Comparison of ENCODE assay signal across 32 cellular contexts in the genomic region with DNA sequence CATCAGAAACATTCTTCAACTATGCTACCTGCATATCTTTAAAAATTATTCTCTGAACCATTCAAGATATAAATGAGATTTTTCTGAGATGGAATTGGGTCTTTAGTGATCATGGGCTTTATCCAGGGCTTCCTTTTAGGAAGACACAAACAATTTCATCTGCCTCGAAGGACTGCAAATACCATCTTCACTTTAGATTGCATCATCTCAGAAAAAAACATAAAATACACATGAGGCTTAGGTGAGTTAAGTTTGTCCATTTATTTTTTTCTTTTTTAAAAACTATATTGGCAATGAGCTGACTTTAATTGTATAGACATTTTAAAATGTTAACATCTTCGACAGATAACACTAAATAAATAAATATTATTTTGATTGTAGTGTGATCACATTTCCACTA. TPM values are rescaled to one million over a fixed set of nuclear protein-coding genes. Genes with fewer than 3 reads are reported as not detected.
"Had no signal": no experiment of that assay in that cellular context is flagged by ENCODE, and none has a peak within 500 bp of the region (broad histone marks: within the 10 kb centered on the region; RNA-seq: fewer than 3 reads in every experiment).

No MANE protein-coding gene starts in this region.

- H3K27ac ChIP-seq: brain microvascular endothelial cell, esophagus muscularis mucosa, foreskin keratinocyte, gastroesophageal sphincter, WERI-Rb-1 had no signal

- H3K4me3 Mint-ChIP-seq: activated B cell treated with CpG ODN at 0.5 μM for 24 hours; activated CD8-positive, alpha-beta T cell treated with anti-CD3 and anti-CD28 coated beads for 36 hours; activated naive CD8-positive, alpha-beta T cell; activated T-cell treated with anti-CD3 and anti-CD28 coated beads, Interleukin-2, amount 50 U/mL, for 4 hours; activated T-helper 17 cell treated with anti-CD3 and anti-CD28 coated beads, Interleukin-2, amount 50 U/mL, for 72 hours; effector memory CD8-positive, alpha-beta T cell; T-helper 17 cell; T-helper 2 cell treated with Interferon-gamma antibody and Interleukin-4, amounts not matched to agents 5 μg/mL and 100 μg/mL, for 36 hours had no signal

- DNase-seq: activated B cell treated with CpG ODN at 0.5 μM for 24 hours; activated CD4-positive, alpha-beta T cell treated with anti-CD3 and anti-CD28 coated beads for 48 hours; activated CD4-positive, alpha-beta T cell treated with anti-CD3 and anti-CD28 coated beads, Interleukin-2, amount 50 U/mL, for 1 hour; activated CD4-positive, alpha-beta T cell treated with anti-CD3 and anti-CD28 coated beads, Interleukin-2, amount 50 U/mL, for 48 hours; activated CD8-positive, alpha-beta memory T cell treated with anti-CD3 and anti-CD28 coated beads for 24 hours; activated CD8-positive, alpha-beta T cell treated with anti-CD3 and anti-CD28 coated beads for 36 hours; activated effector memory CD4-positive, alpha-beta T cell treated with Interleukin-2 at 50 U/mL for 16 hours; activated gamma-delta T cell treated with Interleukin-2 at 50 U/mL for 16 hours; activated naive CD4-positive, alpha-beta T cell treated with anti-CD3 and anti-CD28 coated beads, Interleukin-2, amount 50 U/mL, for 16 hours; activated naive CD4-positive, alpha-beta T cell treated with Interleukin-2 at 50 U/mL for 16 hours; activated T-cell treated with anti-CD3 and anti-CD28 coated beads, Interleukin-2, amount 50 U/mL, for 4 hours; amniotic stem cell; anterior cingulate cortex; brain microvascular endothelial cell; caudate nucleus; cortex of kidney; dermis blood vessel endothelial cell; effector CD4-positive, alpha-beta T cell; effector memory CD8-positive, alpha-beta T cell; erythroblast; foreskin keratinocyte; T-helper 1 cell; T-helper 17 cell; T1000; WERI-Rb-1 had no signal

- H3K27me3 ChIP-seq: brain microvascular endothelial cell, esophagus muscularis mucosa, gastroesophageal sphincter had no signal

- H3K4me1 ChIP-seq: esophagus muscularis mucosa, foreskin keratinocyte, gastroesophageal sphincter had no signal

- H3K9me3 ChIP-seq: esophagus muscularis mucosa, gastroesophageal sphincter had no signal

- H3K4me1 Mint-ChIP-seq: activated B cell treated with CpG ODN at 0.5 μM for 24 hours; activated T-helper 17 cell treated with anti-CD3 and anti-CD28 coated beads, Interleukin-2, amount 50 U/mL, for 72 hours; T-helper 17 cell had no signal

- H3K36me3 ChIP-seq: brain microvascular endothelial cell, gastroesophageal sphincter had no signal

- H3K9me3 Mint-ChIP-seq: activated B cell treated with CpG ODN at 0.5 μM for 24 hours; activated CD8-positive, alpha-beta T cell treated with anti-CD3 and anti-CD28 coated beads for 36 hours; activated T-cell treated with anti-CD3 and anti-CD28 coated beads, Interleukin-2, amount 50 U/mL, for 4 hours; activated T-helper 17 cell treated with anti-CD3 and anti-CD28 coated beads, Interleukin-2, amount 50 U/mL, for 72 hours; effector memory CD8-positive, alpha-beta T cell; T-helper 2 cell treated with Interferon-gamma antibody and Interleukin-4, amounts not matched to agents 5 μg/mL and 100 μg/mL, for 36 hours had no signal

- H3K27ac Mint-ChIP-seq: activated B cell treated with CpG ODN at 0.5 μM for 24 hours; activated CD8-positive, alpha-beta T cell treated with anti-CD3 and anti-CD28 coated beads for 36 hours; activated naive CD8-positive, alpha-beta T cell; activated T-helper 17 cell treated with anti-CD3 and anti-CD28 coated beads, Interleukin-2, amount 50 U/mL, for 72 hours; effector memory CD8-positive, alpha-beta T cell; T-helper 17 cell; T-helper 2 cell treated with Interferon-gamma antibody and Interleukin-4, amounts not matched to agents 5 μg/mL and 100 μg/mL, for 36 hours had no signal

- ATAC-seq: activated CD4-positive, CD25-positive, alpha-beta regulatory T cell treated with anti-CD3 and anti-CD28 coated beads, Interleukin-2, amount 50 U/mL, for 24 hours; activated CD8-positive, alpha-beta T cell treated with anti-CD3 and anti-CD28 coated beads for 36 hours; activated T-cell treated with anti-CD3 and anti-CD28 coated beads, Interleukin-2, amount 50 U/mL, for 4 hours; activated T-helper 17 cell treated with anti-CD3 and anti-CD28 coated beads, Interleukin-2, amount 50 U/mL, for 72 hours; effector memory CD8-positive, alpha-beta T cell; foreskin keratinocyte; gastroesophageal sphincter; T-helper 17 cell had no signal

- H3K4me3 ChIP-seq: esophagus muscularis mucosa, gastroesophageal sphincter had no signal

- H3K27me3 Mint-ChIP-seq: activated B cell treated with CpG ODN at 0.5 μM for 24 hours; activated CD8-positive, alpha-beta T cell treated with anti-CD3 and anti-CD28 coated beads for 36 hours; activated naive CD8-positive, alpha-beta T cell; activated T-helper 17 cell treated with anti-CD3 and anti-CD28 coated beads, Interleukin-2, amount 50 U/mL, for 72 hours; effector memory CD8-positive, alpha-beta T cell had no signal

RNA-seq across cellular contexts. Expression of a gene that starts 20.1 kb away (rescaled TPM):
- total RNA-seq: chondrocyte, foreskin keratinocyte had no signal
- polyA plus RNA-seq: foreskin keratinocyte had no signal
